Comparison of ENCODE assay signal across 9 cellular contexts in genomic region chr3:31567036-31567435, GRCh38. TPM values are rescaled to one million over a fixed set of nuclear protein-coding genes. Genes with fewer than 3 reads are reported as not detected.
DNase-seq lines count a peak whose midpoint lies in the region; ATAC-seq and TF ChIP-seq lines count a peak whose summit lies in the region.
"Had no signal": no experiment of that assay in that cellular context is flagged by ENCODE, and none has a peak within 500 bp of the region (broad histone marks: within the 10 kb centered on the region; RNA-seq: fewer than 3 reads in every experiment).

No MANE protein-coding gene starts in this region.

- no peaks in the 10 kb centered on the region for H3K27me3 Mint-ChIP-seq in activated CD4-positive, alpha-beta T cell treated with anti-CD3 and anti-CD28 coated beads for 36 hours
- no peaks in the 10 kb centered on the region for H3K27me3 Mint-ChIP-seq in nephron progenitor cell (ENCODE audit: low read depth, poor library complexity)

- TF ChIP-seq CTCF in astrocyte of the cerebellum (IDR thresholded peaks at IDR 0.05; ENCODE audit: low read depth, low read length, missing control alignments) (peak; percentile 40), nephron progenitor cell (IDR thresholded peaks at IDR 0.05) (peak; percentile 58)

- H3K9me3 Mint-ChIP-seq in activated CD4-positive, alpha-beta T cell treated with anti-CD3 and anti-CD28 coated beads for 36 hours (ENCODE audit: low read depth), result no peaks in the 10 kb centered on the region
- no peaks in the 10 kb centered on the region for H3K9me3 Mint-ChIP-seq in nephron progenitor cell

- CTCF ChIA-PET in activated CD4-positive, alpha-beta T cell treated with anti-CD3 and anti-CD28 coated beads for 36 hours (lab: Charles Lee), result interaction anchor here (0.8 to 0.9 kb wide), 3 partner anchors 17 to 36 kb away, joined by 3 read pairs; no protein-coding TSS in a partner anchor

- H3K4me1 Mint-ChIP-seq in activated CD4-positive, alpha-beta T cell treated with anti-CD3 and anti-CD28 coated beads for 36 hours, result peaks cover 86% of the 10 kb centered on the region
- H3K4me1 Mint-ChIP-seq in nephron progenitor cell, result peaks cover 49% of the 10 kb centered on the region

- H3K4me3 ChIP-seq in astrocyte of the cerebellum (ENCODE audit: low read depth, low read length), result no peak overlapping the region
- H3K4me3 ChIP-seq: gastroesophageal sphincter had no signal

- in situ Hi-C loops in astrocyte of the cerebellum (cut with HindIII; ENCODE audit: low sequenced_read_pairs), result no loop called here

- H3K27ac Mint-ChIP-seq in activated CD4-positive, alpha-beta T cell treated with anti-CD3 and anti-CD28 coated beads for 36 hours, result no peak overlapping the region
- no peak overlapping the region for H3K27ac Mint-ChIP-seq in nephron progenitor cell

- intact Hi-C loops in activated CD4-positive, alpha-beta T cell treated with anti-CD3 and anti-CD28 coated beads for 36 hours (cut with DNase I, micrococcal nuclease), result no loop called here

- POLR2A ChIA-PET in activated CD4-positive, alpha-beta T cell treated with anti-CD3 and anti-CD28 coated beads for 36 hours (lab: Charles Lee), result no interaction called here

- ATAC-seq in activated CD4-positive, alpha-beta T cell treated with anti-CD3 and anti-CD28 coated beads for 36 hours, result peak; percentile 42
- ATAC-seq in HG02798 (IDR thresholded peaks at IDR 0.05; ENCODE audit: poor library complexity, unreplicated experiment), result peak; percentile 69
- ATAC-seq: gastroesophageal sphincter had no signal

- H3K4me3 Mint-ChIP-seq in activated CD4-positive, alpha-beta T cell treated with anti-CD3 and anti-CD28 coated beads for 36 hours, result no peak overlapping the region
- no peak overlapping the region for H3K4me3 Mint-ChIP-seq in nephron progenitor cell

- H3K36me3 Mint-ChIP-seq in activated CD4-positive, alpha-beta T cell treated with anti-CD3 and anti-CD28 coated beads for 36 hours (ENCODE audit: low read depth), result peaks cover 12% of the 10 kb centered on the region
- peaks cover 3% of the 10 kb centered on the region for H3K36me3 Mint-ChIP-seq in nephron progenitor cell (ENCODE audit: low read depth)

- peak; percentile 51 for DNase-seq in activated CD4-positive, alpha-beta T cell treated with anti-CD3 and anti-CD28 coated beads for 36 hours
- no peak for DNase-seq in activated CD4-positive, alpha-beta T cell treated with anti-CD3 and anti-CD28 coated beads, Interleukin-2, amount 50 U/mL, for 1 hour
- DNase-seq in astrocyte of the cerebellum (ENCODE audit: low read depth), result no peak
- no peak for DNase-seq in nephron progenitor cell
- no peak for DNase-seq in cerebellar nuclear complex (lab: John Stamatoyannopoulos, UW)
- DNase-seq in NCI-H2029 treated with DMSO at 0.1 percent for 48 hours (lab: John Stamatoyannopoulos, UW), result no peak
- DNase-seq in stimulated activated CD4-positive, alpha-beta T cell treated with anti-CD3 and anti-CD28 coated beads, Interleukin-12 subunit alpha, Interleukin-12 subunit beta, amount 100 ng/mL, for 4 hours, result no peak

RNA-seq across cellular contexts. Expression of gene STT3B, which starts 34.3 kb away (rescaled TPM):
- 100 to 1,000 TPM; 104 to 148 TPM for total RNA-seq in activated CD4-positive, alpha-beta T cell treated with anti-CD3 and anti-CD28 coated beads for 36 hours
